33 cellular contexts compared by ENCODE assay signal in genomic region chr13:111302045-111302722, GRCh38. TPM values are rescaled to one million over a fixed set of nuclear protein-coding genes. Genes with fewer than 3 reads are reported as not detected.
DNase-seq lines count a peak whose midpoint lies in the region; FAIRE-seq and TF ChIP-seq lines count a peak whose summit lies in the region.
"Had no signal": no experiment of that assay in that cellular context is flagged by ENCODE, and none has a peak within 500 bp of the region (broad histone marks: within the 10 kb centered on the region; RNA-seq: fewer than 3 reads in every experiment).

No MANE protein-coding gene starts in this region.

- H2AFZ ChIP-seq in trophoblast cell (ENCODE audit: insufficient read depth, low read length, poor library complexity), result no peak overlapping the region
- H2AFZ ChIP-seq: hepatocyte, parathyroid adenoma had no signal

- no peak overlapping the region for H3K4me2 ChIP-seq in trophoblast cell (ENCODE audit: low read length)
- H3K4me2 ChIP-seq: hepatocyte had no signal

- H3K4me3 ChIP-seq in trophoblast cell (ENCODE audit: low read depth, low read length), result no peak overlapping the region
- H3K4me3 ChIP-seq in tibial artery, result no peak overlapping the region
- H3K4me3 ChIP-seq: body of pancreas, GM12878, hepatocyte, upper lobe of right lung had no signal

- intact Hi-C loops in tibial artery (cut with DNase I; ENCODE audit: low total_unique reads), result no loop called here

- H2BK12ac ChIP-seq in trophoblast cell (ENCODE audit: low read length), result no peak overlapping the region

- no peak overlapping the region for H4K8ac ChIP-seq in trophoblast cell (ENCODE audit: low read depth, low read length)

- H3K4ac ChIP-seq in trophoblast cell (ENCODE audit: low read depth, low read length), result no peak overlapping the region

- H3K27me3 ChIP-seq in trophoblast cell (ENCODE audit: insufficient read depth, low read length) (no peaks in the 10 kb centered on the region), tibial artery (no peaks in the 10 kb centered on the region)
- H3K27me3 ChIP-seq: body of pancreas, hepatocyte, upper lobe of right lung had no signal

- H3K4me1 ChIP-seq in trophoblast cell (ENCODE audit: control insufficient read depth in 1 of 2, insufficient read depth in 2 of 2, low read length in 2 of 2), result no peaks in the 10 kb centered on the region
- no peaks in the 10 kb centered on the region for H3K4me1 ChIP-seq in tibial artery
- H3K4me1 ChIP-seq: body of pancreas, parathyroid adenoma, upper lobe of right lung had no signal

- no CpG with 5 or more reads among the region's 21 CpGs for WGBS in trophoblast cell (ENCODE audit: extremely low coverage, insufficient coverage, insufficient read length)

- H3K79me1 ChIP-seq in trophoblast cell (ENCODE audit: low read length), result no peaks in the 10 kb centered on the region

- no peak for FAIRE-seq in urothelium cell line (lab: Jason Lieb, UNC)
- FAIRE-seq: colon, GM12878 had no signal

- H3K36me3 ChIP-seq in trophoblast cell (ENCODE audit: control insufficient read depth in 1 of 2, insufficient read depth in 2 of 2, low read length in 2 of 2) (peaks cover 38 to 48% of the 10 kb centered on the region in 2 experiments), tibial artery (peaks cover 73 to 89% (median 88%) of the 10 kb centered on the region in 3 donors)

- H3K9ac ChIP-seq in trophoblast cell (ENCODE audit: low read length), result peak overlapping the region; percentile 13
- H3K9ac ChIP-seq: parathyroid adenoma had no signal

- H2BK5ac ChIP-seq in trophoblast cell (ENCODE audit: low read depth, low read length, poor library complexity), result no peak overlapping the region

- H3K27ac ChIP-seq in trophoblast cell (ENCODE audit: low read depth, low read length) (no peak overlapping the region), tibial artery (no peak overlapping the region)
- H3K27ac ChIP-seq: body of pancreas, hepatocyte, parathyroid adenoma, upper lobe of right lung had no signal

- no peaks in the 10 kb centered on the region for H3K79me2 ChIP-seq in trophoblast cell (ENCODE audit: control insufficient read depth, insufficient read depth, low read length, poor library complexity)
- H3K79me2 ChIP-seq: hepatocyte, parathyroid adenoma had no signal

- H4K12ac ChIP-seq in trophoblast cell (ENCODE audit: low read depth, low read length), result no peak overlapping the region

- no peak overlapping the region for H3K23ac ChIP-seq in trophoblast cell (ENCODE audit: low read length)

- TF ChIP-seq CTCF in tibial artery (IDR thresholded peaks at IDR 0.05), result no peak

- H3K9me3 ChIP-seq in trophoblast cell (ENCODE audit: insufficient read depth, low read depth, low read length) (peaks cover 2% of the 10 kb centered on the region), tibial artery (no peaks in the 10 kb centered on the region)
- H3K9me3 ChIP-seq: body of pancreas, upper lobe of right lung had no signal

- H2BK120ac ChIP-seq in trophoblast cell (ENCODE audit: insufficient read depth, low read length, poor library complexity), result no peak overlapping the region

- no peak overlapping the region for H2AK5ac ChIP-seq in trophoblast cell (ENCODE audit: low read length)

- DNase-seq in NCI-H1417 (lab: John Stamatoyannopoulos, UW) (peak in 2 of 3 experiments; percentile 31 to 47), NCI-H1417 treated with DMSO at 0.1 percent for 48 hours (lab: John Stamatoyannopoulos, UW) (no peak), NCI-H1105 treated with DMSO at 0.1 percent for 48 hours (lab: John Stamatoyannopoulos, UW) (peak; percentile 99), cerebellum (ENCODE audit: low spot score) (peak; percentile 74), trophoblast cell (no peak), tibial artery (no peak), urothelium cell line (ENCODE audit: low spot score) (no peak), AML-193 (lab: John Stamatoyannopoulos, UW) (no peak)
- DNase-seq: 8988T; activated CD4-positive, alpha-beta T cell treated with anti-CD3 and anti-CD28 coated beads for 36 hours; activated gamma-delta T cell treated with Interleukin-2 at 50 U/mL for 16 hours; activated T-cell treated with anti-CD3 and anti-CD28 coated beads, Interleukin-2, amount 50 U/mL, for 24 hours; body of pancreas; CD8-positive, alpha-beta memory T cell; DND-41; effector CD8-positive, alpha-beta T cell; erythroblast; foreskin fibroblast; H9; Karpas-422; midbrain; MV-4-11; NCI-H2029; NCI-H69; T-helper 2 cell; upper lobe of right lung had no signal

- H4K91ac ChIP-seq in trophoblast cell (ENCODE audit: low read depth, low read length), result no peak overlapping the region

- H3K18ac ChIP-seq in trophoblast cell (ENCODE audit: low read length), result no peak overlapping the region

- H3K14ac ChIP-seq in trophoblast cell (ENCODE audit: low read length), result no peak overlapping the region

RNA-seq across cellular contexts. Expression of gene TEX29, which starts 18.3 kb away (rescaled TPM):
- total RNA-seq in cerebellum, result 0.45 TPM
- 0.17 and 0.30 TPM in 2 replicates for polyA plus RNA-seq in trophoblast cell (2013)
- total RNA-seq: activated CD8-positive, alpha-beta memory T cell treated with anti-CD3 and anti-CD28 coated beads for 36 hours; body of pancreas; CD8-positive, alpha-beta memory T cell; GM12878; RPMI7951 had no signal
- polyA plus RNA-seq: CD8-positive, alpha-beta memory T cell; liver had no signal

Comparison
In these comparisons a context has a peak if more than half of its experiments do, and no peak if none do; other contexts are left out.
1. DNase-seq: peak in NCI-H1417 (2 of 3), NCI-H1105 treated with DMSO at 0.1 percent for 48 hours (single experiment) and cerebellum (single experiment); none in NCI-H1417 treated with DMSO at 0.1 percent for 48 hours (single experiment), trophoblast cell (0 of 2), tibial artery (0 of 2), urothelium cell line (single experiment) and AML-193 (0 of 2).